12 cellular contexts compared by ENCODE assay signal in the genomic region with DNA sequence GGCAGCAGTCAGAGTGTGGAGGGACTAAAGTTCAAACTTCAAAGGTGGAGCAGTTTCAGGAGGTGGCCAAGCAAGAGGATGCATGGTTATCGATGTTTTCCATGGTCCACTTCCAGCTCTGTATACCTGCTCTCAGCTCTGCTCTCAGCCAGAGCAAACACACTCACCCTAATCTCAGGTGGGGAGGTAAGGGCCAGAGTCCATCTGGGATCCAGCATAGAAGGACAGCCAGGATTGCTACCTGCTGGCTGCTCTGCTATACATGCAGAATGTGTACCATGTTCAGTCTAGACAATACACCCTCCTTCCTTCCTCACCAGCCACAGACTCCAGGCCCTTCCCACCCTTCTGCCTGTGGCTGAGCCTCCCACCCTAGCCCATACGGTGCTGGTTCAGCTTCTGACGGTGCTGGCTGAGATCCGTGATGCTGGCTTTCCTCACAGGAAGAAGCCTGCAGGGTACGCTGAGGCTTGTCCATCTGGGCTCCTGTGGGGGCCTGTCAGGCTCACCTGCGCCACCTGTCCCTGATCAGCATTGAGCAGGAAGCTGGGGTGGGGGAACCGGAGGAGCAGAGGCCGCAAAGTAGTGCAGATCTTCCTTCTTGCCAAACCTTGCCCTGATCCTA. TPM values are rescaled to one million over a fixed set of nuclear protein-coding genes. Genes with fewer than 3 reads are reported as not detected.
DNase-seq lines count a peak whose midpoint lies in the region; ATAC-seq and TF ChIP-seq lines count a peak whose summit lies in the region.
"Had no signal": no experiment of that assay in that cellular context is flagged by ENCODE, and none has a peak within 500 bp of the region (broad histone marks: within the 10 kb centered on the region; RNA-seq: fewer than 3 reads in every experiment).

No MANE protein-coding gene starts in this region.

- no peaks in the 10 kb centered on the region for H3K27me3 Mint-ChIP-seq in activated naive CD4-positive, alpha-beta T cell treated with anti-CD3 and anti-CD28 coated beads for 36 hours (ENCODE audit: low read depth)
- H3K27me3 Mint-ChIP-seq in T-cell, result no peaks in the 10 kb centered on the region

- TF ChIP-seq CTCF in foreskin keratinocyte (conservative IDR thresholded peaks at IDR 0.05) (peak; percentile 37), smooth muscle cell (IDR thresholded peaks at IDR 0.05; ENCODE audit: borderline replicate concordance, insufficient read depth, poor library complexity, severe bottlenecking) (no peak)

- H3F3A ChIP-seq in smooth muscle cell (ENCODE audit: low read depth), result peaks cover 9% of the 10 kb centered on the region

- H3K27ac Mint-ChIP-seq in activated naive CD4-positive, alpha-beta T cell treated with anti-CD3 and anti-CD28 coated beads for 36 hours, result peak overlapping the region; percentile 48
- H3K27ac Mint-ChIP-seq in activated naive CD4-positive, alpha-beta T cell treated with anti-CD3 and anti-CD28 coated beads, Interleukin-2, amount 50 U/mL, for 72 hours, result peak overlapping the region in 1 of 2 donors; percentile 52
- peak overlapping the region; percentile 40 to 88 for H3K27ac Mint-ChIP-seq in T-cell
- peak overlapping the region; percentile 84 for H3K27ac Mint-ChIP-seq in stimulated activated effector memory CD8-positive, alpha-beta T cell treated with anti-CD3 and anti-CD28 coated beads, Interleukin-12 subunit alpha, Interleukin-12 subunit beta, amount 100 ng/mL, for 72 hours

- H3K4me3 Mint-ChIP-seq in activated naive CD4-positive, alpha-beta T cell treated with anti-CD3 and anti-CD28 coated beads for 36 hours, result no peak overlapping the region
- H3K4me3 Mint-ChIP-seq in T-cell, result peak overlapping the region in 2 of 3 donors; percentile 11 to 55
- no peak overlapping the region for H3K4me3 Mint-ChIP-seq in stimulated activated effector memory CD8-positive, alpha-beta T cell treated with anti-CD3 and anti-CD28 coated beads, Interleukin-12 subunit alpha, Interleukin-12 subunit beta, amount 100 ng/mL, for 72 hours

- POLR2A ChIA-PET in T-cell (lab: Charles Lee), result no interaction called here

- H3K4me3 ChIP-seq in smooth muscle cell, result no peak overlapping the region
- H3K4me3 ChIP-seq: MG63 had no signal

- no peak for DNase-seq in activated naive CD4-positive, alpha-beta T cell treated with anti-CD3 and anti-CD28 coated beads for 36 hours
- DNase-seq in activated naive CD4-positive, alpha-beta T cell treated with anti-CD3 and anti-CD28 coated beads, Interleukin-2, amount 50 U/mL, for 72 hours (ENCODE audit: low spot score in 2 of 2), result no peak
- peak in 6 of 34 experiments; percentile 20 to 43 (median 26) for DNase-seq in T-cell
- peak in 1 of 2 donors; percentile 26 for DNase-seq in foreskin keratinocyte
- DNase-seq in stimulated activated effector memory CD8-positive, alpha-beta T cell treated with anti-CD3 and anti-CD28 coated beads, Interleukin-12 subunit alpha, Interleukin-12 subunit beta, amount 100 ng/mL, for 72 hours (ENCODE audit: low spot score in 2 of 2), result no peak
- DNase-seq in smooth muscle cell (lab: John Stamatoyannopoulos, UW; ENCODE audit: unreplicated experiment), result no peak
- DNase-seq: mesenchymal stem cell, MG63, NCI-H774 had no signal

- no peaks in the 10 kb centered on the region for H3K36me3 ChIP-seq in smooth muscle cell (ENCODE audit: low read depth)

- no peak overlapping the region for H3K9ac ChIP-seq in smooth muscle cell (ENCODE audit: low read depth)

- H3K4me1 ChIP-seq in foreskin keratinocyte (peaks cover 29% of the 10 kb centered on the region), smooth muscle cell (ENCODE audit: low read depth) (peaks cover 10% of the 10 kb centered on the region)

- WGBS in smooth muscle cell (ENCODE audit: low lambda C conversion rate), result 51% methylated on average over 8 of the region's 8 CpGs

- CTCF ChIA-PET in activated naive CD4-positive, alpha-beta T cell treated with anti-CD3 and anti-CD28 coated beads for 36 hours (lab: Charles Lee), result interaction anchor here (1.3 to 18.0 kb wide), 2 partner anchors 9 to 97 kb away, joined by 7 to 617 read pairs; partner anchors contain the start of genes ADCY4 and RIPK3
- CTCF ChIA-PET in T-cell (lab: Charles Lee), result interaction anchor here in 1 of 2 donors (0.8 kb wide), 1 partner anchor 120 kb away, joined by 3 read pairs; no protein-coding TSS in a partner anchor

- H2AFZ ChIP-seq in smooth muscle cell (ENCODE audit: low read depth), result no peak overlapping the region

- H3K79me2 ChIP-seq in smooth muscle cell (ENCODE audit: low read depth), result peaks cover 17% of the 10 kb centered on the region

- peaks cover 9% of the 10 kb centered on the region for H3K36me3 Mint-ChIP-seq in activated naive CD4-positive, alpha-beta T cell treated with anti-CD3 and anti-CD28 coated beads for 36 hours (ENCODE audit: low read depth)
- peaks cover 11 to 17% of the 10 kb centered on the region in 2 donors for H3K36me3 Mint-ChIP-seq in activated naive CD4-positive, alpha-beta T cell treated with anti-CD3 and anti-CD28 coated beads, Interleukin-2, amount 50 U/mL, for 72 hours
- H3K36me3 Mint-ChIP-seq in T-cell, result peaks cover 6% of the 10 kb centered on the region
- H3K36me3 Mint-ChIP-seq in stimulated activated effector memory CD8-positive, alpha-beta T cell treated with anti-CD3 and anti-CD28 coated beads, Interleukin-12 subunit alpha, Interleukin-12 subunit beta, amount 100 ng/mL, for 72 hours, result peaks cover 31% of the 10 kb centered on the region

- no peaks in the 10 kb centered on the region for H3K9me3 Mint-ChIP-seq in activated naive CD4-positive, alpha-beta T cell treated with anti-CD3 and anti-CD28 coated beads for 36 hours
- H3K9me3 Mint-ChIP-seq in activated naive CD4-positive, alpha-beta T cell treated with anti-CD3 and anti-CD28 coated beads, Interleukin-2, amount 50 U/mL, for 72 hours, result no peaks in the 10 kb centered on the region
- no peaks in the 10 kb centered on the region for H3K9me3 Mint-ChIP-seq in T-cell
- H3K9me3 Mint-ChIP-seq in stimulated activated effector memory CD8-positive, alpha-beta T cell treated with anti-CD3 and anti-CD28 coated beads, Interleukin-12 subunit alpha, Interleukin-12 subunit beta, amount 100 ng/mL, for 72 hours, result no peaks in the 10 kb centered on the region

- H3K4me2 ChIP-seq in smooth muscle cell, result no peak overlapping the region

- H3K27me3 ChIP-seq in foreskin keratinocyte (no peaks in the 10 kb centered on the region), smooth muscle cell (ENCODE audit: low read depth) (no peaks in the 10 kb centered on the region)
- H3K27me3 ChIP-seq: MG63 had no signal

- peaks cover 12% of the 10 kb centered on the region for H4K20me1 ChIP-seq in smooth muscle cell (ENCODE audit: low read depth)

- no peak for ATAC-seq in activated naive CD4-positive, alpha-beta T cell treated with anti-CD3 and anti-CD28 coated beads, Interleukin-2, amount 50 U/mL, for 72 hours
- ATAC-seq in T-cell (replicated peaks in 1 of 4), result no peak
- no peak for ATAC-seq in foreskin keratinocyte
- ATAC-seq in stimulated activated effector memory CD8-positive, alpha-beta T cell treated with anti-CD3 and anti-CD28 coated beads, Interleukin-12 subunit alpha, Interleukin-12 subunit beta, amount 100 ng/mL, for 72 hours, result no peak
- ATAC-seq in GM21825 (IDR thresholded peaks at IDR 0.05; ENCODE audit: unreplicated experiment), result no peak
- ATAC-seq in HG03520 (IDR thresholded peaks at IDR 0.05; ENCODE audit: unreplicated experiment), result no peak
- ATAC-seq: sciatic nerve had no signal

- no peak overlapping the region for H3K27ac ChIP-seq in foreskin keratinocyte
- H3K27ac ChIP-seq in smooth muscle cell (ENCODE audit: low read depth), result no peak overlapping the region

- intact Hi-C loops in activated naive CD4-positive, alpha-beta T cell treated with anti-CD3 and anti-CD28 coated beads for 36 hours (cut with micrococcal nuclease), result no loop called here

- peaks cover 46% of the 10 kb centered on the region for H3K4me1 Mint-ChIP-seq in activated naive CD4-positive, alpha-beta T cell treated with anti-CD3 and anti-CD28 coated beads for 36 hours (ENCODE audit: low read depth)
- H3K4me1 Mint-ChIP-seq in T-cell, result peaks cover 41 to 58% (median 57%) of the 10 kb centered on the region in 3 donors
- peaks cover 46% of the 10 kb centered on the region for H3K4me1 Mint-ChIP-seq in stimulated activated effector memory CD8-positive, alpha-beta T cell treated with anti-CD3 and anti-CD28 coated beads, Interleukin-12 subunit alpha, Interleukin-12 subunit beta, amount 100 ng/mL, for 72 hours

- no peaks in the 10 kb centered on the region for H3K9me3 ChIP-seq in smooth muscle cell (replicated peaks; ENCODE audit: low read depth)
- H3K9me3 ChIP-seq: MG63 had no signal

RNA-seq across cellular contexts. Expression of gene CBLN3, which starts 2.4 kb away (rescaled TPM):
- total RNA-seq in activated naive CD4-positive, alpha-beta T cell treated with anti-CD3 and anti-CD28 coated beads for 36 hours, result 1 to 10 TPM; 7.7 to 8.6 TPM
- total RNA-seq in activated naive CD4-positive, alpha-beta T cell treated with anti-CD3 and anti-CD28 coated beads, Interleukin-2, amount 50 U/mL, for 72 hours, result 10 to 100 TPM in 1 of 2 donors, 1 to 10 TPM in 1; 6.5 to 20.1 TPM
- total RNA-seq in T-cell (10 to 100 TPM in 1 of 5 donors, 1 to 10 TPM in 4; 3.9 to 13.5 (median 5.0) TPM), foreskin keratinocyte (0.42 and 1.2 TPM in 2 replicates), smooth muscle cell (1.1 and 3.0 TPM in 2 replicates)
- polyA plus RNA-seq in foreskin keratinocyte (0.47 and 1.3 TPM in 2 replicates), smooth muscle cell (1.6 and 2.5 TPM in 2 replicates)

RNA-seq across cellular contexts. Expression of gene KHNYN, which starts 2.7 kb away (rescaled TPM):
- total RNA-seq in activated naive CD4-positive, alpha-beta T cell treated with anti-CD3 and anti-CD28 coated beads for 36 hours, result 10 to 100 TPM; 59.8 to 62.5 TPM
- 10 to 100 TPM; 70.1 to 70.6 TPM for total RNA-seq in activated naive CD4-positive, alpha-beta T cell treated with anti-CD3 and anti-CD28 coated beads, Interleukin-2, amount 50 U/mL, for 72 hours
- total RNA-seq in T-cell (100 to 1,000 TPM; 126 to 166 (median 146) TPM), foreskin keratinocyte (51.5 and 55.4 TPM in 2 replicates), smooth muscle cell (43.1 and 55.7 TPM in 2 replicates)
- polyA plus RNA-seq in foreskin keratinocyte (18.7 and 21.0 TPM in 2 replicates), smooth muscle cell (28.2 and 34.8 TPM in 2 replicates)

RNA-seq across cellular contexts. Expression of gene SDR39U1, which starts 15.6 kb away (rescaled TPM):
- total RNA-seq in activated naive CD4-positive, alpha-beta T cell treated with anti-CD3 and anti-CD28 coated beads for 36 hours, result 10 to 100 TPM; 70.5 to 72.4 TPM
- 10 to 100 TPM; 50.6 to 72.3 TPM for total RNA-seq in activated naive CD4-positive, alpha-beta T cell treated with anti-CD3 and anti-CD28 coated beads, Interleukin-2, amount 50 U/mL, for 72 hours
- 100 to 1,000 TPM in 3 of 5 donors, 10 to 100 TPM in 2; 79.6 to 154 (median 109) TPM for total RNA-seq in T-cell
- 15.1 and 21.1 TPM in 2 replicates for total RNA-seq in foreskin keratinocyte
- polyA plus RNA-seq in foreskin keratinocyte, result 33.1 and 42.8 TPM in 2 replicates
- 20.9 and 21.6 TPM in 2 replicates for total RNA-seq in smooth muscle cell
- polyA plus RNA-seq in smooth muscle cell, result 62.6 and 78.8 TPM in 2 replicates

RNA-seq across cellular contexts. Expression of gene NYNRIN, which starts 28.2 kb away (rescaled TPM):
- under 1 TPM in 1 of 2 experiments, not detected in 1; 0.02 TPM for total RNA-seq in activated naive CD4-positive, alpha-beta T cell treated with anti-CD3 and anti-CD28 coated beads for 36 hours
- under 1 TPM; 0.02 to 0.14 TPM for total RNA-seq in activated naive CD4-positive, alpha-beta T cell treated with anti-CD3 and anti-CD28 coated beads, Interleukin-2, amount 50 U/mL, for 72 hours
- total RNA-seq in T-cell (under 1 TPM; 0.28 to 0.95 (median 0.61) TPM), foreskin keratinocyte (11.1 and 16.3 TPM in 2 replicates), smooth muscle cell (38.0 and 41.1 TPM in 2 replicates)
- polyA plus RNA-seq in foreskin keratinocyte (4.7 and 6.0 TPM in 2 replicates), smooth muscle cell (29.5 and 30.3 TPM in 2 replicates)

RNA-seq across cellular contexts. Expression of gene NFATC4, which starts 59.0 kb away (rescaled TPM):
- total RNA-seq in activated naive CD4-positive, alpha-beta T cell treated with anti-CD3 and anti-CD28 coated beads for 36 hours, result under 1 TPM in 1 of 2 experiments, not detected in 1; 0.15 TPM
- 1 to 10 TPM in 1 of 2 donors, under 1 TPM in 1; 0.27 to 1.7 TPM for total RNA-seq in activated naive CD4-positive, alpha-beta T cell treated with anti-CD3 and anti-CD28 coated beads, Interleukin-2, amount 50 U/mL, for 72 hours
- total RNA-seq in T-cell (under 1 TPM in 4 of 5 donors, not detected in 1; 0.16 to 0.82 (median 0.39) TPM), foreskin keratinocyte (11.1 and 19.8 TPM in 2 replicates), smooth muscle cell (40.1 and 44.6 TPM in 2 replicates)
- polyA plus RNA-seq in foreskin keratinocyte (13.1 and 21.1 TPM in 2 replicates), smooth muscle cell (84.7 and 93.3 TPM in 2 replicates)

Comparison
In these comparisons a context has a peak if more than half of its experiments do, and no peak if none do; other contexts are left out.
1. H3K4me3 Mint-ChIP-seq: peak in T-cell (2 of 3); none in activated naive CD4-positive, alpha-beta T cell treated with anti-CD3 and anti-CD28 coated beads for 36 hours (single experiment) and stimulated activated effector memory CD8-positive, alpha-beta T cell treated with anti-CD3 and anti-CD28 coated beads, Interleukin-12 subunit alpha, Interleukin-12 subunit beta, amount 100 ng/mL, for 72 hours (single experiment).